In the genomic region with DNA sequence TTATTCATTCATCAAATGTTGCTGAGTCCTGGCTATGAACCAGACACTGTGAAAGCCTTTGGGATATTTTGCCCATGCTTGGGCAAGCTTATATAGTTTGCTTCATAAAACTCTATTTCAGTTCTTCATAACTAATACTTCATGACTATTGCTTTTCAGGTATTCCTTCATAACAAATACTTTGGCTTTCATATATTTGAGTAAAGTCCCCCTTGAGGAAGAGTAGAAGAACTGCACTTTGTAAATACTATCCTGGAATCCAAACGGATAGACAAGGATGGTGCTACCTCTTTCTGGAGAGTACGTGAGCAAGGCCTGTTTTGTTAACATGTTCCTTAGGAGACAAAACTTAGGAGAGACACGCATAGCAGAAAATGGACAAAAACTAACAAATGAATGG, we compare ENCODE assay signal across 10 cellular contexts. TPM values are rescaled to one million over a fixed set of nuclear protein-coding genes. Genes with fewer than 3 reads are reported as not detected.
DNase-seq lines count a peak whose midpoint lies in the region; ATAC-seq and TF ChIP-seq lines count a peak whose summit lies in the region.
"Had no signal": no experiment of that assay in that cellular context is flagged by ENCODE, and none has a peak within 500 bp of the region (broad histone marks: within the 10 kb centered on the region; RNA-seq: fewer than 3 reads in every experiment).

No MANE protein-coding gene starts in this region.

- H3K9me3 Mint-ChIP-seq in HFFc6: no peaks in the 10 kb centered on the region
- no peaks in the 10 kb centered on the region for H3K9me3 Mint-ChIP-seq in activated CD4-positive, alpha-beta T cell treated with anti-CD3 and anti-CD28 coated beads, Interleukin-2, amount 10 ng/mL, durations not matched to agents 24 days and 14 days

- H3K4me3 ChIP-seq in GM12865 (ENCODE audit: low read depth, low read length): no peak overlapping the region
- H3K4me3 ChIP-seq in lower lobe of right lung: no peak overlapping the region

- no peaks in the 10 kb centered on the region for H3K9me3 ChIP-seq in lower lobe of right lung

- H3K4me1 ChIP-seq in lower lobe of right lung: no peaks in the 10 kb centered on the region

- H3K27ac ChIP-seq in lower lobe of right lung: no peak overlapping the region

- intact Hi-C loops in lower lobe of right lung (cut with DNase I): no loop called here
- intact Hi-C loops in activated CD4-positive, alpha-beta T cell treated with anti-CD3 and anti-CD28 coated beads, Interleukin-2, amount 10 ng/mL, durations not matched to agents 24 days and 14 days (cut with micrococcal nuclease): no loop called here

- no peaks in the 10 kb centered on the region for H3K36me3 ChIP-seq in lower lobe of right lung

- no peaks in the 10 kb centered on the region for H3K36me3 Mint-ChIP-seq in HFFc6 (ENCODE audit: low read depth)
- H3K36me3 Mint-ChIP-seq in activated CD4-positive, alpha-beta T cell treated with anti-CD3 and anti-CD28 coated beads, Interleukin-2, amount 10 ng/mL, durations not matched to agents 24 days and 14 days (ENCODE audit: low read depth): no peaks in the 10 kb centered on the region

- H3K4me3 Mint-ChIP-seq in HFFc6: no peak overlapping the region
- H3K4me3 Mint-ChIP-seq in activated CD4-positive, alpha-beta T cell treated with anti-CD3 and anti-CD28 coated beads, Interleukin-2, amount 10 ng/mL, durations not matched to agents 24 days and 14 days: no peak overlapping the region

- H3K27me3 ChIP-seq in lower lobe of right lung (ENCODE audit: low read depth): no peaks in the 10 kb centered on the region

- ATAC-seq in SK-N-SH treated with all-trans-retinoic acid at 6 μM for 48 hours (peak; percentile 75; the same call in 2 of the 3 replicates), lower lobe of right lung (no peak)

- no peak overlapping the region for H3K27ac Mint-ChIP-seq in HFFc6
- no peak overlapping the region for H3K27ac Mint-ChIP-seq in activated CD4-positive, alpha-beta T cell treated with anti-CD3 and anti-CD28 coated beads, Interleukin-2, amount 10 ng/mL, durations not matched to agents 24 days and 14 days

- H3K4me1 Mint-ChIP-seq in HFFc6 (ENCODE audit: low read depth): no peaks in the 10 kb centered on the region
- H3K4me1 Mint-ChIP-seq in activated CD4-positive, alpha-beta T cell treated with anti-CD3 and anti-CD28 coated beads, Interleukin-2, amount 10 ng/mL, durations not matched to agents 24 days and 14 days: no peaks in the 10 kb centered on the region

- H3K27me3 Mint-ChIP-seq in HFFc6 (ENCODE audit: insufficient read depth): peaks cover 8% of the 10 kb centered on the region; the same call in 1 of the 2 replicates
- H3K27me3 Mint-ChIP-seq in activated CD4-positive, alpha-beta T cell treated with anti-CD3 and anti-CD28 coated beads, Interleukin-2, amount 10 ng/mL, durations not matched to agents 24 days and 14 days: peaks cover 11% of the 10 kb centered on the region

- no peak for DNase-seq in GM12865 (ENCODE audit: low read depth)
- peak; percentile 11 for DNase-seq in HFFc6
- no peak for DNase-seq in lower lobe of right lung
- no peak for DNase-seq in activated naive CD4-positive, alpha-beta T cell treated with Interleukin-2 at 50 U/mL for 16 hours
- DNase-seq in SK-N-DZ (ENCODE audit: low spot score): no peak
- no peak for DNase-seq in activated CD4-positive, alpha-beta T cell treated with anti-CD3 and anti-CD28 coated beads, Interleukin-2, amount 10 ng/mL, durations not matched to agents 24 days and 14 days
- DNase-seq in NCI-H1105 treated with DMSO at 0.1 percent for 48 hours (lab: John Stamatoyannopoulos, UW): no peak
- DNase-seq: NCI-H2227 treated with DMSO at 0.1 percent for 48 hours had no signal

- TF ChIP-seq CTCF in GM12865 (IDR thresholded peaks at IDR 0.05; ENCODE audit: insufficient read depth, low read depth, low read length, missing control alignments) (peak; percentile 42), HFFc6 (IDR thresholded peaks at IDR 0.05) (peak; percentile 75), lower lobe of right lung (IDR thresholded peaks at IDR 0.05) (peak; percentile 46)

TF ChIP-seq in SK-N-SH treated with all-trans-retinoic acid at 6 μM for 48 hours, 23 proteins besides CTCF, POLR2A, EP300 and RAD21 (continues in another document):
- TF ChIP-seq SNAI2 (CRISPR knock-in tag; IDR thresholded peaks at IDR 0.05) (no peak), ZNF565 (CRISPR knock-in tag; conservative IDR thresholded peaks at IDR 0.05; ENCODE audit: low read depth) (no peak), OSR1 (CRISPR knock-in tag; IDR thresholded peaks at IDR 0.05) (no peak), ARNTL (CRISPR knock-in tag; IDR thresholded peaks at IDR 0.05; ENCODE audit: borderline replicate concordance, low read depth) (no peak), ISL1 (CRISPR knock-in tag; IDR thresholded peaks at IDR 0.05) (no peak), ZNF70 (CRISPR knock-in tag; IDR thresholded peaks at IDR 0.05) (no peak), CSDC2 (CRISPR knock-in tag; IDR thresholded peaks at IDR 0.05) (no peak), PPARA (CRISPR knock-in tag; IDR thresholded peaks at IDR 0.05; ENCODE audit: borderline replicate concordance) (no peak), GLIS3 (CRISPR knock-in tag; IDR thresholded peaks at IDR 0.05) (no peak), RARB (CRISPR knock-in tag; IDR thresholded peaks at IDR 0.05) (no peak), ZNF8 (CRISPR knock-in tag; IDR thresholded peaks at IDR 0.05) (no peak), BACH2 (CRISPR knock-in tag; IDR thresholded peaks at IDR 0.05; ENCODE audit: borderline replicate concordance) (no peak)
- TF ChIP-seq, protein P1, sequence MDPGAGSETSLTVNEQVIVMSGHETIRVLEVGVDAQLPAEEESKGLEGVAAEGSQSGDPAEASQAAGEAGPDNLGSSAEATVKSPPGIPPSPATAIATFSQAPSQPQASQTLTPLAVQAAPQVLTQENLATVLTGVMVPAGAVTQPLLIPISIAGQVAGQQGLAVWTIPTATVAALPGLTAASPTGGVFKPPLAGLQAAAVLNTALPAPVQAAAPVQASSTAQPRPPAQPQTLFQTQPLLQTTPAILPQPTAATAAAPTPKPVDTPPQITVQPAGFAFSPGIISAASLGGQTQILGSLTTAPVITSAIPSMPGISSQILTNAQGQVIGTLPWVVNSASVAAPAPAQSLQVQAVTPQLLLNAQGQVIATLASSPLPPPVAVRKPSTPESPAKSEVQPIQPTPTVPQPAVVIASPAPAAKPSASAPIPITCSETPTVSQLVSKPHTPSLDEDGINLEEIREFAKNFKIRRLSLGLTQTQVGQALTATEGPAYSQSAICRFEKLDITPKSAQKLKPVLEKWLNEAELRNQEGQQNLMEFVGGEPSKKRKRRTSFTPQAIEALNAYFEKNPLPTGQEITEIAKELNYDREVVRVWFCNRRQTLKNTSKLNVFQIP (CRISPR knock-in tag; IDR thresholded peaks at IDR 0.05; ENCODE audit: borderline replicate concordance, low read depth): no peak
- TF ChIP-seq, protein P2, sequence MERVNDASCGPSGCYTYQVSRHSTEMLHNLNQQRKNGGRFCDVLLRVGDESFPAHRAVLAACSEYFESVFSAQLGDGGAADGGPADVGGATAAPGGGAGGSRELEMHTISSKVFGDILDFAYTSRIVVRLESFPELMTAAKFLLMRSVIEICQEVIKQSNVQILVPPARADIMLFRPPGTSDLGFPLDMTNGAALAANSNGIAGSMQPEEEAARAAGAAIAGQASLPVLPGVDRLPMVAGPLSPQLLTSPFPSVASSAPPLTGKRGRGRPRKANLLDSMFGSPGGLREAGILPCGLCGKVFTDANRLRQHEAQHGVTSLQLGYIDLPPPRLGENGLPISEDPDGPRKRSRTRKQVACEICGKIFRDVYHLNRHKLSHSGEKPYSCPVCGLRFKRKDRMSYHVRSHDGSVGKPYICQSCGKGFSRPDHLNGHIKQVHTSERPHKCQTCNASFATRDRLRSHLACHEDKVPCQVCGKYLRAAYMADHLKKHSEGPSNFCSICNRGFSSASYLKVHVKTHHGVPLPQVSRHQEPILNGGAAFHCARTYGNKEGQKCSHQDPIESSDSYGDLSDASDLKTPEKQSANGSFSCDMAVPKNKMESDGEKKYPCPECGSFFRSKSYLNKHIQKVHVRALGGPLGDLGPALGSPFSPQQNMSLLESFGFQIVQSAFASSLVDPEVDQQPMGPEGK (CRISPR knock-in tag; IDR thresholded peaks at IDR 0.05; ENCODE audit: borderline replicate concordance): no peak
- TF ChIP-seq, protein P3, sequence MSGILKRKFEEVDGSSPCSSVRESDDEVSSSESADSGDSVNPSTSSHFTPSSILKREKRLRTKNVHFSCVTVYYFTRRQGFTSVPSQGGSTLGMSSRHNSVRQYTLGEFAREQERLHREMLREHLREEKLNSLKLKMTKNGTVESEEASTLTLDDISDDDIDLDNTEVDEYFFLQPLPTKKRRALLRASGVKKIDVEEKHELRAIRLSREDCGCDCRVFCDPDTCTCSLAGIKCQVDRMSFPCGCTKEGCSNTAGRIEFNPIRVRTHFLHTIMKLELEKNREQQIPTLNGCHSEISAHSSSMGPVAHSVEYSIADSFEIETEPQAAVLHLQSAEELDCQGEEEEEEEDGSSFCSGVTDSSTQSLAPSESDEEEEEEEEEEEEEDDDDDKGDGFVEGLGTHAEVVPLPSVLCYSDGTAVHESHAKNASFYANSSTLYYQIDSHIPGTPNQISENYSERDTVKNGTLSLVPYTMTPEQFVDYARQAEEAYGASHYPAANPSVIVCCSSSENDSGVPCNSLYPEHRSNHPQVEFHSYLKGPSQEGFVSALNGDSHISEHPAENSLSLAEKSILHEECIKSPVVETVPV (CRISPR knock-in tag; IDR thresholded peaks at IDR 0.05): no peak

RNA-seq across cellular contexts. Expression of a gene that starts 1.7 kb away (rescaled TPM):
- total RNA-seq in HFFc6 (2021; fragmentation: NEBNext Ultra II Directional; extraction: Animal tissue kit (Norgen Biotek cat#: 25700)): 1 to 10 TPM; 1.6 to 2.9 (median 2.5) TPM
- total RNA-seq in lower lobe of right lung: not detected
- 0.28 and 1.9 TPM in 2 replicates for polyA plus RNA-seq in SK-N-DZ (2014; cell fraction: cytosol; rRNA removed)
- polyA plus RNA-seq in SK-N-DZ (2014; cell fraction: nucleus; rRNA removed): 0.46 and 1.1 TPM in 2 replicates
- total RNA-seq in activated CD4-positive, alpha-beta T cell treated with anti-CD3 and anti-CD28 coated beads, Interleukin-2, amount 10 ng/mL, durations not matched to agents 24 days and 14 days: not detected in 2 replicates

RNA-seq across cellular contexts. Expression of a gene that starts 30.2 kb away (rescaled TPM):
- total RNA-seq in HFFc6 (2021; fragmentation: NEBNext Ultra II Directional; extraction: Animal tissue kit (Norgen Biotek cat#: 25700)): not detected
- 2.3 TPM for total RNA-seq in lower lobe of right lung
- polyA plus RNA-seq in SK-N-DZ (2014; cell fraction: cytosol; rRNA removed): 0.19 and 1.6 TPM in 2 replicates
- polyA plus RNA-seq in SK-N-DZ (2014; cell fraction: nucleus; rRNA removed): 3.6 and 5.0 TPM in 2 replicates
- not detected in 2 replicates for total RNA-seq in activated CD4-positive, alpha-beta T cell treated with anti-CD3 and anti-CD28 coated beads, Interleukin-2, amount 10 ng/mL, durations not matched to agents 24 days and 14 days

RNA-seq across cellular contexts. Expression of a gene that starts 47.2 kb away (rescaled TPM):
- not detected for total RNA-seq in HFFc6 (2021; fragmentation: NEBNext Ultra II Directional; extraction: Animal tissue kit (Norgen Biotek cat#: 25700))
- total RNA-seq in lower lobe of right lung: not detected
- 0.09 and 0.83 TPM in 2 replicates for polyA plus RNA-seq in SK-N-DZ (2014; cell fraction: cytosol; rRNA removed)
- 0.40 TPM in 1 of 2 replicates, not detected in the other for polyA plus RNA-seq in SK-N-DZ (2014; cell fraction: nucleus; rRNA removed)
- total RNA-seq in activated CD4-positive, alpha-beta T cell treated with anti-CD3 and anti-CD28 coated beads, Interleukin-2, amount 10 ng/mL, durations not matched to agents 24 days and 14 days: not detected in 2 replicates
- polyA plus RNA-seq: esophagus had no signal
